ENCODE assay signal across 21 cellular contexts in genomic region chr4:81410695-81411094, GRCh38.
DNase-seq lines count a peak whose midpoint lies in the region; ATAC-seq and TF ChIP-seq lines count a peak whose summit lies in the region.
"Had no signal": no experiment of that assay in that cellular context is flagged by ENCODE, and none has a peak within 500 bp of the region (broad histone marks: within the 10 kb centered on the region; RNA-seq: fewer than 3 reads in every experiment).

No MANE protein-coding gene starts in this region.

- no peaks in the 10 kb centered on the region for H3K27me3 ChIP-seq in WERI-Rb-1 (ENCODE audit: insufficient read depth, low read depth, severe bottlenecking)

- H3K4me3 ChIP-seq in WERI-Rb-1 (ENCODE audit: low read depth, low read length), result no peak overlapping the region

- peak overlapping the region; percentile 93; the same call in 1 of the 2 replicates for H3K27ac ChIP-seq in WERI-Rb-1
- H3K27ac ChIP-seq: RWPE1 had no signal

- H3K36me3 ChIP-seq in WERI-Rb-1, result no peaks in the 10 kb centered on the region

- no peak for TF ChIP-seq CTCF in WERI-Rb-1 (IDR thresholded peaks at IDR 0.05; ENCODE audit: low read depth, low read length)

- peaks cover 12% of the 10 kb centered on the region for H3K9me3 ChIP-seq in WERI-Rb-1 (ENCODE audit: severe bottlenecking)

- peak; percentile 5 for DNase-seq in NCI-H82 (lab: John Stamatoyannopoulos, UW)
- no peak for DNase-seq in NCI-H82 treated with DMSO at 0.1 percent for 48 hours (lab: John Stamatoyannopoulos, UW; ENCODE audit: unreplicated experiment)
- peak; percentile 27 for DNase-seq in NOMO-1 treated with dmso at 0.1 percent for 144 hours (lab: John Stamatoyannopoulos, UW; ENCODE audit: unreplicated experiment)
- DNase-seq in WERI-Rb-1, result no peak
- no peak for DNase-seq in NCI-H1105 (lab: John Stamatoyannopoulos, UW)
- DNase-seq: 8988T; CD4-positive, CD25-positive, alpha-beta regulatory T cell; Kasumi-1; NCI-H1092; NCI-H1436; NCI-H187; NCI-H2171 treated with DMSO at 0.1 percent for 48 hours; NCI-H345; NCI-H510A treated with DMSO at 0.1 percent for 48 hours; NCI-H748 treated with DMSO at 0.1 percent for 48 hours; NK-92 treated with Interleukin-12 subunit alpha and Interleukin-12 subunit beta, amount 100 ng/mL, for 24 hours; SHP77 had no signal

- no peak for ATAC-seq in HG03045 (IDR thresholded peaks at IDR 0.05; ENCODE audit: unreplicated experiment)
- no peak for ATAC-seq in HG02571 (IDR thresholded peaks at IDR 0.05; ENCODE audit: unreplicated experiment)
- ATAC-seq: Panc1 had no signal

Comparison
In these comparisons a context has a peak if more than half of its experiments do, and no peak if none do; other contexts are left out.
1. DNase-seq: peak in NCI-H82 (single experiment) and NOMO-1 treated with dmso at 0.1 percent for 144 hours (single experiment); none in NCI-H82 treated with DMSO at 0.1 percent for 48 hours (single experiment), WERI-Rb-1 (single experiment) and NCI-H1105 (single experiment).